In the genomic region with DNA sequence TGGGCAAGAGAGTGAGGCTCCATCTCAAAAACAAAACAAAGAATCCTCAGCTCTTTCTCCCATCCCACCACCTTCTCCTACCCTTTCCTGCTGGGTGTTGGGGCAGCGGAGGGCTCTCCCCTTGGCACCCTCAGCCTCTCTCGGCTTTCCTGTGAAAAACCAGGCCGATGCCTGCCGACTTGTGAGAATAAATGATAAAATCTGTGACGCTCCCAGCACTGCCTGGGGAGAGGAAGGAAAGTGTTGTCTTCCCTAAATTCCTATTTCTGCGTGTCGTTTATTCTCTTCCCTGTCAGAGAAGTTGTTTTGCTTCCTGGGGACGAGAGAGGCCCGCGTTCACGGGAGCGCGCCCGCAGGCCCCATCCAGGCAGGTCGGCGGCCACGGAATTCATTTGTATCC, we compare ENCODE assay signal across 2 cellular contexts.
TF ChIP-seq lines count a peak whose summit lies in the region.

No MANE protein-coding gene starts in this region.

TF ChIP-seq in liver, 16 proteins besides CTCF, POLR2A, EP300 and RAD21:
- TF ChIP-seq, protein P1, sequence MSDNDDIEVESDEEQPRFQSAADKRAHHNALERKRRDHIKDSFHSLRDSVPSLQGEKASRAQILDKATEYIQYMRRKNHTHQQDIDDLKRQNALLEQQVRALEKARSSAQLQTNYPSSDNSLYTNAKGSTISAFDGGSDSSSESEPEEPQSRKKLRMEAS (IDR thresholded peaks at IDR 0.05), result no peak
- TF ChIP-seq JUND (IDR thresholded peaks at IDR 0.05), result no peak
- TF ChIP-seq EGR1 (IDR thresholded peaks at IDR 0.05; ENCODE audit: low read depth in 2 of 2), result no peak
- no peak for TF ChIP-seq FOXA1 (IDR thresholded peaks at IDR 0.05)
- TF ChIP-seq YY1 (IDR thresholded peaks at IDR 0.05), result no peak
- TF ChIP-seq HNF4G (IDR thresholded peaks at IDR 0.05), result no peak
- TF ChIP-seq SP1 (IDR thresholded peaks at IDR 0.05), result no peak
- TF ChIP-seq, protein P2, sequence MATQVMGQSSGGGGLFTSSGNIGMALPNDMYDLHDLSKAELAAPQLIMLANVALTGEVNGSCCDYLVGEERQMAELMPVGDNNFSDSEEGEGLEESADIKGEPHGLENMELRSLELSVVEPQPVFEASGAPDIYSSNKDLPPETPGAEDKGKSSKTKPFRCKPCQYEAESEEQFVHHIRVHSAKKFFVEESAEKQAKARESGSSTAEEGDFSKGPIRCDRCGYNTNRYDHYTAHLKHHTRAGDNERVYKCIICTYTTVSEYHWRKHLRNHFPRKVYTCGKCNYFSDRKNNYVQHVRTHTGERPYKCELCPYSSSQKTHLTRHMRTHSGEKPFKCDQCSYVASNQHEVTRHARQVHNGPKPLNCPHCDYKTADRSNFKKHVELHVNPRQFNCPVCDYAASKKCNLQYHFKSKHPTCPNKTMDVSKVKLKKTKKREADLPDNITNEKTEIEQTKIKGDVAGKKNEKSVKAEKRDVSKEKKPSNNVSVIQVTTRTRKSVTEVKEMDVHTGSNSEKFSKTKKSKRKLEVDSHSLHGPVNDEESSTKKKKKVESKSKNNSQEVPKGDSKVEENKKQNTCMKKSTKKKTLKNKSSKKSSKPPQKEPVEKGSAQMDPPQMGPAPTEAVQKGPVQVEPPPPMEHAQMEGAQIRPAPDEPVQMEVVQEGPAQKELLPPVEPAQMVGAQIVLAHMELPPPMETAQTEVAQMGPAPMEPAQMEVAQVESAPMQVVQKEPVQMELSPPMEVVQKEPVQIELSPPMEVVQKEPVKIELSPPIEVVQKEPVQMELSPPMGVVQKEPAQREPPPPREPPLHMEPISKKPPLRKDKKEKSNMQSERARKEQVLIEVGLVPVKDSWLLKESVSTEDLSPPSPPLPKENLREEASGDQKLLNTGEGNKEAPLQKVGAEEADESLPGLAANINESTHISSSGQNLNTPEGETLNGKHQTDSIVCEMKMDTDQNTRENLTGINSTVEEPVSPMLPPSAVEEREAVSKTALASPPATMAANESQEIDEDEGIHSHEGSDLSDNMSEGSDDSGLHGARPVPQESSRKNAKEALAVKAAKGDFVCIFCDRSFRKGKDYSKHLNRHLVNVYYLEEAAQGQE (IDR thresholded peaks at IDR 0.05), result no peak
- no peak for TF ChIP-seq RXRA (IDR thresholded peaks at IDR 0.05)
- no peak for TF ChIP-seq NR2F2 (IDR thresholded peaks at IDR 0.05)
- TF ChIP-seq, protein P3, sequence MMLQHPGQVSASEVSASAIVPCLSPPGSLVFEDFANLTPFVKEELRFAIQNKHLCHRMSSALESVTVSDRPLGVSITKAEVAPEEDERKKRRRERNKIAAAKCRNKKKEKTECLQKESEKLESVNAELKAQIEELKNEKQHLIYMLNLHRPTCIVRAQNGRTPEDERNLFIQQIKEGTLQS (IDR thresholded peaks at IDR 0.05), result no peak
- no peak for TF ChIP-seq GABPA (IDR thresholded peaks at IDR 0.05 in 1 of 2, conservative IDR thresholded peaks at IDR 0.05 in 1 of 2)
- TF ChIP-seq, protein P4, sequence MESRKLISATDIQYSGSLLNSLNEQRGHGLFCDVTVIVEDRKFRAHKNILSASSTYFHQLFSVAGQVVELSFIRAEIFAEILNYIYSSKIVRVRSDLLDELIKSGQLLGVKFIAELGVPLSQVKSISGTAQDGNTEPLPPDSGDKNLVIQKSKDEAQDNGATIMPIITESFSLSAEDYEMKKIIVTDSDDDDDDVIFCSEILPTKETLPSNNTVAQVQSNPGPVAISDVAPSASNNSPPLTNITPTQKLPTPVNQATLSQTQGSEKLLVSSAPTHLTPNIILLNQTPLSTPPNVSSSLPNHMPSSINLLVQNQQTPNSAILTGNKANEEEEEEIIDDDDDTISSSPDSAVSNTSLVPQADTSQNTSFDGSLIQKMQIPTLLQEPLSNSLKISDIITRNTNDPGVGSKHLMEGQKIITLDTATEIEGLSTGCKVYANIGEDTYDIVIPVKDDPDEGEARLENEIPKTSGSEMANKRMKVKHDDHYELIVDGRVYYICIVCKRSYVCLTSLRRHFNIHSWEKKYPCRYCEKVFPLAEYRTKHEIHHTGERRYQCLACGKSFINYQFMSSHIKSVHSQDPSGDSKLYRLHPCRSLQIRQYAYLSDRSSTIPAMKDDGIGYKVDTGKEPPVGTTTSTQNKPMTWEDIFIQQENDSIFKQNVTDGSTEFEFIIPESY (IDR thresholded peaks at IDR 0.05), result no peak

TF ChIP-seq in HepG2, 621 proteins besides CTCF, POLR2A, EP300 and RAD21:
- TF ChIP-seq SNAI1 (CRISPR knock-in tag; IDR thresholded peaks at IDR 0.05; ENCODE audit: borderline replicate concordance), result no peak
- no peak for TF ChIP-seq MED13 (CRISPR knock-in tag; IDR thresholded peaks at IDR 0.05)
- no peak for TF ChIP-seq KDM2A (CRISPR knock-in tag; IDR thresholded peaks at IDR 0.05; ENCODE audit: borderline replicate concordance, low read depth)
- no peak for TF ChIP-seq ZNF253 (CRISPR knock-in tag; IDR thresholded peaks at IDR 0.05; ENCODE audit: borderline replicate concordance)
- TF ChIP-seq SATB2 (CRISPR knock-in tag; IDR thresholded peaks at IDR 0.05), result no peak
- no peak for TF ChIP-seq NCOR1 (IDR thresholded peaks at IDR 0.05; ENCODE audit: borderline replicate concordance, low read length)
- no peak for TF ChIP-seq FOXC1 (CRISPR knock-in tag; IDR thresholded peaks at IDR 0.05; ENCODE audit: borderline replicate concordance)
- TF ChIP-seq ZFP36 (IDR thresholded peaks at IDR 0.05; ENCODE audit: borderline replicate concordance, low read depth, low read length, partially characterized antibody), result no peak
- no peak for TF ChIP-seq ZNF317 (CRISPR knock-in tag; IDR thresholded peaks at IDR 0.05)
- no peak for TF ChIP-seq HOXA7 (CRISPR knock-in tag; IDR thresholded peaks at IDR 0.05)
- TF ChIP-seq KDM1A (CRISPR knock-in tag; IDR thresholded peaks at IDR 0.05), result no peak
- TF ChIP-seq ZSCAN31 (CRISPR knock-in tag; IDR thresholded peaks at IDR 0.05; ENCODE audit: low read depth), result no peak
TF ChIP-seq in HepG2: peak in this region for 0.
